Comparison of ENCODE assay signal across 9 cellular contexts in the genomic region with DNA sequence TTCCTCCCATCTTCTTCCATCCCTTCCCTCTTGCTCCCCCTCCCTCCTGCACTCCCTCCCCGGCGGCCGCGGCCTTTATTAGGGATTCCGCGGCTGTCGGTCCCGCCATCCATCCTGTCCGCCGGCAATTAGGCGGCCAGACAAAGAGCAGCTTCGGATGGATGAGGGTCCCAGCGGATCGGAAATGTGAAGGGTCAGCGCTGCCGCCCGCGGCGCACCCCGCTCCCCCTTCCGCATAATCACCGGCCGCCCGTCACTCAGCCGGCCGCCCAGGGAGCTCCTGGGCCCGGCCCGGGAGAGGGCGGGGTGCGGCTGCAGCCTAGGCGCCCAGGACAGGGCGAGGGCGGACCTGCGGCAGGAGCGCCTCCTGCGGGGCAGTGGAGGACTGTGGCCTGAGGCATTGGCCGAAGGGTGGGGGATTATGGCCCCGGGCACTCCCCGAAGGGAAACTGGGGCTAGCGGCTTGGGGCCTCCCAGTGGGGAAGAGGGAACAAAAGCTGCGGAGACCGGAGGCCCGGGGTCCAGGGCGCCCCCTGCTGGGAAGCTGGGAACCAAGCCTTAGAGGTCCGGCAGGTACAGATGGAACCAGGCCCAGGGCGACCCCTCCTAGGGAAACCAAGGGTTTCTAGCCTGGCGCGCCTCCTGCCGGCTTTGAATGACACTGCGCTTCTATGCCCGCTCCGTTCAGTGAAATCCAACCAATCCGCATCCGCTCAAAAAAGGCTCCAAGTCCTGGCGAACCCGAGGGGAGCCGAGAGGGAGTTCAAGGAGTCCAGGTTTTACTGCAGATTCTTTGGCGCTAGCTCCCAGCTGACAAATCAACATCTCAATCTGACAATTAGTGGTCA. TPM values are rescaled to one million over a fixed set of nuclear protein-coding genes. Genes with fewer than 3 reads are reported as not detected.
DNase-seq lines count a peak whose midpoint lies in the region; ATAC-seq, FAIRE-seq and TF ChIP-seq lines count a peak whose summit lies in the region.
"Had no signal": no experiment of that assay in that cellular context is flagged by ENCODE, and none has a peak within 500 bp of the region (broad histone marks: within the 10 kb centered on the region; RNA-seq: fewer than 3 reads in every experiment).

No MANE protein-coding gene starts in this region.

- H3K27me3 ChIP-seq in heart right ventricle (peaks cover 15 to 98% (median 81%) of the 10 kb centered on the region in 7 donors), upper lobe of left lung (peaks cover 4 to 55% (median 36%) of the 10 kb centered on the region in 4 donors)

- H3K27ac ChIP-seq in heart right ventricle (no peak overlapping the region), upper lobe of left lung (peak overlapping the region in 1 of 4 donors; percentile 25)

- H3K9me3 ChIP-seq in heart right ventricle (no peaks in the 10 kb centered on the region), upper lobe of left lung (no peaks in the 10 kb centered on the region)

- ATAC-seq in T-cell (replicated peaks in 1 of 4) (peak; percentile 59 to 71 (median 61)), heart right ventricle (peak; percentile 42 to 68 (median 58)), upper lobe of left lung (ENCODE audit: low FRiP score in 2 of 2) (peak; percentile 66 to 71)
- peak; percentile 76 for ATAC-seq in activated naive CD8-positive, alpha-beta T cell treated with anti-CD3 and anti-CD28 coated beads, Interleukin-2, amount 50 U/mL, for 24 hours

- TF ChIP-seq POLR2A in H54 (IDR thresholded peaks at IDR 0.05; ENCODE audit: low read depth, low read length) (no peak), NB4 (IDR thresholded peaks at IDR 0.05; ENCODE audit: extremely low read depth, insufficient read length) (no peak), upper lobe of left lung (IDR thresholded peaks at IDR 0.05) (no peak)

- no peak for TF ChIP-seq EP300 in upper lobe of left lung (IDR thresholded peaks at IDR 0.05)

- TF ChIP-seq CTCF in NB4 (IDR thresholded peaks at IDR 0.05; ENCODE audit: low read depth, low read length) (peak; percentile 83), heart right ventricle (IDR thresholded peaks at IDR 0.05) (peak; percentile 74 to 91 (median 83)), upper lobe of left lung (IDR thresholded peaks at IDR 0.05) (peak; percentile 75 to 85 (median 78))

- H3K36me3 ChIP-seq in heart right ventricle (no peaks in the 10 kb centered on the region), upper lobe of left lung (no peaks in the 10 kb centered on the region)

- peak overlapping the region; percentile 51 to 73 (median 70) for H3K4me3 Mint-ChIP-seq in T-cell
- peak overlapping the region; percentile 66 for H3K4me3 Mint-ChIP-seq in activated naive CD8-positive, alpha-beta T cell treated with anti-CD3 and anti-CD28 coated beads, Interleukin-2, amount 50 U/mL, for 24 hours

- H3K4me1 ChIP-seq in heart right ventricle (peaks cover 28 to 53% (median 46%) of the 10 kb centered on the region in 9 donors), upper lobe of left lung (peaks cover 45 to 53% (median 50%) of the 10 kb centered on the region in 4 donors)

- H3K4me3 ChIP-seq in NB4 (ENCODE audit: low read depth, low read length) (no peak overlapping the region), heart right ventricle (peak overlapping the region; percentile 32 to 58 (median 54)), upper lobe of left lung (peak overlapping the region in 3 of 4 donors; percentile 41 to 48 (median 43))

- DNase-seq in DMS79 (lab: John Stamatoyannopoulos, UW) (peak; percentile 93), H54 (ENCODE audit: insufficient read length, low spot score) (peak; percentile 87), NB4 (ENCODE audit: low read depth) (peak; percentile 93), T-cell (peak; percentile 27 to 71 (median 60)), heart right ventricle (peak; percentile 68 to 78), posterior vena cava (ENCODE audit: low spot score) (peak; percentile 91), upper lobe of left lung (peak; percentile 81 to 89)
- DNase-seq in activated naive CD8-positive, alpha-beta T cell treated with anti-CD3 and anti-CD28 coated beads, Interleukin-2, amount 50 U/mL, for 24 hours, result peak; percentile 92

- H3K27ac Mint-ChIP-seq in T-cell, result no peak overlapping the region
- no peak overlapping the region for H3K27ac Mint-ChIP-seq in activated naive CD8-positive, alpha-beta T cell treated with anti-CD3 and anti-CD28 coated beads, Interleukin-2, amount 50 U/mL, for 24 hours

- CTCF ChIA-PET in T-cell (lab: Charles Lee), result interaction anchor here (0.6 to 3.5 kb wide), 8 partner anchors 10 to 172 kb away, joined by 3 to 14 read pairs (median 4); a partner anchor contains a TSS

- POLR2A ChIA-PET in T-cell (lab: Charles Lee), result interaction anchor here in 1 of 2 donors (0.5 kb wide), 1 partner anchor 1340 kb away, joined by 8 read pairs; no protein-coding TSS in a partner anchor

- no peaks in the 10 kb centered on the region for H3K9me3 Mint-ChIP-seq in T-cell
- H3K9me3 Mint-ChIP-seq in activated naive CD8-positive, alpha-beta T cell treated with anti-CD3 and anti-CD28 coated beads, Interleukin-2, amount 50 U/mL, for 24 hours, result no peaks in the 10 kb centered on the region

- intact Hi-C loops in heart right ventricle (cut with DNase I), result loop anchor here in 6 of 10 donors (5.0 to 10.0 kb wide), 3 partner anchors 47 to 55 kb away; a partner anchor contains a TSS
- intact Hi-C loops in posterior vena cava (cut with DNase I), result no loop called here

- H3K4me1 Mint-ChIP-seq in T-cell, result peaks cover 45 to 55% (median 46%) of the 10 kb centered on the region in 3 donors
- peaks cover 44% of the 10 kb centered on the region for H3K4me1 Mint-ChIP-seq in activated naive CD8-positive, alpha-beta T cell treated with anti-CD3 and anti-CD28 coated beads, Interleukin-2, amount 50 U/mL, for 24 hours

- FAIRE-seq in H54 (lab: Jason Lieb, UNC), result no peak

- 2% methylated on average over 57 to 58 of the region's 58 CpGs for WGBS in heart right ventricle, 2 donors
- WGBS in upper lobe of left lung, 2 donors, result 4 to 12% methylated on average over 9 to 45 of the region's 58 CpGs

- peaks cover 44 to 65% of the 10 kb centered on the region in 2 donors for H3K27me3 Mint-ChIP-seq in T-cell
- H3K27me3 Mint-ChIP-seq in activated naive CD8-positive, alpha-beta T cell treated with anti-CD3 and anti-CD28 coated beads, Interleukin-2, amount 50 U/mL, for 24 hours, result peaks cover 77% of the 10 kb centered on the region

- H3K36me3 Mint-ChIP-seq in T-cell, result no peaks in the 10 kb centered on the region
- H3K36me3 Mint-ChIP-seq in activated naive CD8-positive, alpha-beta T cell treated with anti-CD3 and anti-CD28 coated beads, Interleukin-2, amount 50 U/mL, for 24 hours (ENCODE audit: low read depth), result no peaks in the 10 kb centered on the region

RNA-seq across cellular contexts. Expression of a gene that starts 4.4 kb away (rescaled TPM):
- total RNA-seq in T-cell (under 1 TPM in 1 of 5 donors, not detected in 4; 0.07 TPM), heart right ventricle (under 1 TPM in 7 of 10 donors, not detected in 3; 0.17 to 0.59 (median 0.26) TPM), posterior vena cava (under 1 TPM in 1 of 2 donors, not detected in 1; 0.05 TPM), upper lobe of left lung (under 1 TPM in 4 of 6 donors, not detected in 2; 0.15 to 0.59 (median 0.38) TPM)
- under 1 TPM in 1 of 2 donors, not detected in 1; 0.01 TPM for polyA plus RNA-seq in heart right ventricle

RNA-seq across cellular contexts. Expression of a gene that starts 5.3 kb away (rescaled TPM):
- total RNA-seq in T-cell (not detected), heart right ventricle (not detected), posterior vena cava (not detected), upper lobe of left lung (not detected)
- polyA plus RNA-seq in heart right ventricle, result not detected
- total RNA-seq: glomerular endothelial cell had no signal

RNA-seq across cellular contexts. Expression of a gene that starts 19.2 kb away (rescaled TPM):
- total RNA-seq in T-cell, result 1 to 10 TPM in 4 of 5 donors, under 1 TPM in 1; 0.98 to 1.9 (median 1.3) TPM
- 1 to 10 TPM in 2 of 10 donors, under 1 TPM in 5, not detected in 3; 0.40 to 4.9 (median 0.72) TPM for total RNA-seq in heart right ventricle
- polyA plus RNA-seq in heart right ventricle, result 1 to 10 TPM in 1 of 2 donors, under 1 TPM in 1; 0.20 to 1.3 TPM
- total RNA-seq in posterior vena cava, result under 1 TPM; 0.10 to 0.60 TPM
- total RNA-seq in upper lobe of left lung, result 1 to 10 TPM in 3 of 6 donors, under 1 TPM in 1, not detected in 2; 0.86 to 3.3 (median 3.0) TPM

RNA-seq across cellular contexts. Expression of a gene that starts 25.0 kb away (rescaled TPM):
- total RNA-seq in T-cell (10 to 100 TPM in 1 of 5 donors, 1 to 10 TPM in 4; 5.4 to 11.4 (median 7.4) TPM), heart right ventricle (10 to 100 TPM in 1 of 10 donors, 1 to 10 TPM in 9; 3.5 to 10.6 (median 5.1) TPM), posterior vena cava (10 to 100 TPM; 12.1 to 14.8 TPM), upper lobe of left lung (10 to 100 TPM in 5 of 6 donors, 1 to 10 TPM in 1; 6.2 to 33.5 (median 14.4) TPM)
- polyA plus RNA-seq in heart right ventricle, result 10 to 100 TPM in 1 of 2 donors, 1 to 10 TPM in 1; 4.8 to 11.5 TPM

RNA-seq across cellular contexts. Expression of a gene that starts 47.3 kb away (rescaled TPM):
- total RNA-seq in T-cell, result not detected
- total RNA-seq in heart right ventricle, result under 1 TPM in 5 of 10 donors, not detected in 5; 0.10 to 0.64 (median 0.47) TPM
- under 1 TPM; 0.35 to 0.51 TPM for polyA plus RNA-seq in heart right ventricle
- total RNA-seq in posterior vena cava, result under 1 TPM; 0.32 to 0.67 TPM
- 1 to 10 TPM in 1 of 6 donors, under 1 TPM in 1, not detected in 4; 0.27 to 1.2 TPM for total RNA-seq in upper lobe of left lung
- total RNA-seq: glomerular endothelial cell had no signal

Comparison
In these comparisons a context has a peak if more than half of its experiments do, and no peak if none do; other contexts are left out.
1. intact Hi-C loops: an anchor here in heart right ventricle (5.0 to 10.0 kb wide); none called in posterior vena cava.